Comparison of ENCODE assay signal across 15 cellular contexts in genomic region chrX:101079736-101080135, GRCh38. TPM values are rescaled to one million over a fixed set of nuclear protein-coding genes. Genes with fewer than 3 reads are reported as not detected.
DNase-seq lines count a peak whose midpoint lies in the region; TF ChIP-seq lines count a peak whose summit lies in the region.
"Had no signal": no experiment of that assay in that cellular context is flagged by ENCODE, and none has a peak within 500 bp of the region (broad histone marks: within the 10 kb centered on the region; RNA-seq: fewer than 3 reads in every experiment).

No MANE protein-coding gene starts in this region.

- TF ChIP-seq CTCF in glutamatergic neuron (IDR thresholded peaks at IDR 0.05; ENCODE audit: partially characterized antibody, unreplicated experiment) (no peak), parathyroid adenoma (IDR thresholded peaks at IDR 0.05) (no peak)

- peaks cover 2% of the 10 kb centered on the region for H3K4me1 Mint-ChIP-seq in glutamatergic neuron (ENCODE audit: low read depth, unreplicated experiment)
- H3K4me1 Mint-ChIP-seq: activated CD8-positive, alpha-beta memory T cell treated with anti-CD3 and anti-CD28 coated beads, Interleukin-2, amount 10 ng/mL, durations not matched to agents 7 days and 5 days had no signal

- H3K27me3 ChIP-seq in adipocyte (replicated peaks; ENCODE audit: control insufficient read depth, insufficient read depth, low read length) (peaks cover 12% of the 10 kb centered on the region), parathyroid adenoma (ENCODE audit: control insufficient read depth, insufficient read depth, low read length) (no peaks in the 10 kb centered on the region)

- H3K4me3 ChIP-seq in adipocyte (ENCODE audit: low read length) (peak overlapping the region; percentile 67), parathyroid adenoma (ENCODE audit: low read depth, low read length) (peak overlapping the region; percentile 57)

- H3K79me2 ChIP-seq in parathyroid adenoma, result no peaks in the 10 kb centered on the region

- H3K4me1 ChIP-seq in adipocyte (ENCODE audit: control insufficient read depth, insufficient read depth, low read length) (no peaks in the 10 kb centered on the region), parathyroid adenoma (no peaks in the 10 kb centered on the region)
- H3K4me1 ChIP-seq: spleen had no signal

- H3K27me3 Mint-ChIP-seq in glutamatergic neuron (ENCODE audit: unreplicated experiment), result no peaks in the 10 kb centered on the region

- H3K36me3 ChIP-seq in adipocyte (ENCODE audit: control insufficient read depth, insufficient read depth, low read length, severe bottlenecking) (no peaks in the 10 kb centered on the region), parathyroid adenoma (ENCODE audit: control insufficient read depth, insufficient read depth, low read length) (no peaks in the 10 kb centered on the region)
- H3K36me3 ChIP-seq: spleen had no signal

- peak; percentile 70 for DNase-seq in ELF-1 (ENCODE audit: low read depth, low spot score)
- no peak for DNase-seq in adipocyte (ENCODE audit: low read depth)
- DNase-seq in glutamatergic neuron, result peak; percentile 9
- DNase-seq in activated effector memory CD4-positive, alpha-beta T cell treated with Interleukin-2 at 50 U/mL for 16 hours, result no peak
- DNase-seq in DMS79 treated with DMSO at 0.1 percent for 48 hours (lab: John Stamatoyannopoulos, UW), result no peak
- no peak for DNase-seq in OCI-M1 (lab: John Stamatoyannopoulos, UW)
- DNase-seq in DMS53 treated with DMSO at 0.1 percent for 48 hours (lab: John Stamatoyannopoulos, UW; ENCODE audit: unreplicated experiment), result no peak
- DNase-seq: activated CD8-positive, alpha-beta memory T cell treated with anti-CD3 and anti-CD28 coated beads, Interleukin-2, amount 10 ng/mL, durations not matched to agents 7 days and 5 days; effector memory CD4-positive, alpha-beta T cell; GDM1; midbrain; spleen had no signal

- H3K27ac Mint-ChIP-seq in glutamatergic neuron (ENCODE audit: unreplicated experiment), result peak overlapping the region; percentile 85
- H3K27ac Mint-ChIP-seq: activated CD8-positive, alpha-beta memory T cell treated with anti-CD3 and anti-CD28 coated beads, Interleukin-2, amount 10 ng/mL, durations not matched to agents 7 days and 5 days; activated naive CD8-positive, alpha-beta T cell; B cell had no signal

- H3K9ac ChIP-seq in adipocyte (ENCODE audit: low read length) (no peak overlapping the region), parathyroid adenoma (no peak overlapping the region)

- H2AFZ ChIP-seq in parathyroid adenoma, result peak overlapping the region; percentile 56

- no peaks in the 10 kb centered on the region for H3K9me3 Mint-ChIP-seq in glutamatergic neuron (ENCODE audit: unreplicated experiment)

- no peaks in the 10 kb centered on the region for H3K36me3 Mint-ChIP-seq in glutamatergic neuron (ENCODE audit: unreplicated experiment)
- H3K36me3 Mint-ChIP-seq: activated CD8-positive, alpha-beta memory T cell treated with anti-CD3 and anti-CD28 coated beads, Interleukin-2, amount 10 ng/mL, durations not matched to agents 7 days and 5 days; activated naive CD8-positive, alpha-beta T cell had no signal

- peak overlapping the region; percentile 65 for H3K27ac ChIP-seq in parathyroid adenoma
- H3K27ac ChIP-seq: spleen had no signal

- peak overlapping the region; percentile 93 for H3K4me3 Mint-ChIP-seq in glutamatergic neuron (ENCODE audit: unreplicated experiment)
- H3K4me3 Mint-ChIP-seq: activated CD8-positive, alpha-beta memory T cell treated with anti-CD3 and anti-CD28 coated beads, Interleukin-2, amount 10 ng/mL, durations not matched to agents 7 days and 5 days; B cell had no signal

- H3K9me3 ChIP-seq in adipocyte (ENCODE audit: control insufficient read depth, low read length) (no peaks in the 10 kb centered on the region), parathyroid adenoma (ENCODE audit: control insufficient read depth, low read length) (no peaks in the 10 kb centered on the region)

- peak overlapping the region; percentile 74 for H3K4me2 ChIP-seq in parathyroid adenoma (ENCODE audit: low read length)

RNA-seq across cellular contexts. Expression of gene TMEM35A, which starts 1.1 kb away (rescaled TPM):
- 27.5 TPM for total RNA-seq in glutamatergic neuron (ENCODE audit: unreplicated experiment)
- total RNA-seq: activated CD8-positive, alpha-beta memory T cell treated with anti-CD3 and anti-CD28 coated beads, Interleukin-2, amount 10 ng/mL, durations not matched to agents 7 days and 5 days; B cell had no signal

RNA-seq across cellular contexts. Expression of gene CENPI, which starts 18.3 kb away (rescaled TPM):
- total RNA-seq in glutamatergic neuron (ENCODE audit: unreplicated experiment), result 10.2 TPM

RNA-seq across cellular contexts. Expression of gene TRMT2B, which starts 27.8 kb away (rescaled TPM):
- total RNA-seq in glutamatergic neuron (ENCODE audit: unreplicated experiment), result 5.1 TPM

Comparison
In these comparisons a context has a peak if more than half of its experiments do, and no peak if none do; other contexts are left out.
1. DNase-seq: peak in ELF-1 (single experiment) and glutamatergic neuron (single experiment); none in adipocyte (single experiment), activated effector memory CD4-positive, alpha-beta T cell treated with Interleukin-2 at 50 U/mL for 16 hours (single experiment), DMS79 treated with DMSO at 0.1 percent for 48 hours (single experiment), OCI-M1 (single experiment) and DMS53 treated with DMSO at 0.1 percent for 48 hours (single experiment).